ENCODE assay signal across 8 cellular contexts in genomic region chr3:132416807-132417694, GRCh38. TPM values are rescaled to one million over a fixed set of nuclear protein-coding genes. Genes with fewer than 3 reads are reported as not detected.
DNase-seq lines count a peak whose midpoint lies in the region; ATAC-seq and TF ChIP-seq lines count a peak whose summit lies in the region.

Gene DNAJC13 (plus strand): TSS chr3:132417502. CDS start chr3:132434551, 17,049 bp downstream.

- POLR2A ChIA-PET in activated B cell treated with CpG ODN at 0.5 μM for 24 hours (lab: Charles Lee), result interaction anchor here (0.5 to 1.6 kb wide), 15 partner anchors 11 to 1672 kb away, joined by 3 to 20 read pairs (median 4); partner anchors contain the start of genes ATP2C1, CDV3, NUDT16 and TOPBP1

- intact Hi-C loops in activated B cell treated with CpG ODN at 0.5 μM for 24 hours (cut with micrococcal nuclease), result loop anchor here (1.0 to 10.0 kb wide), 12 partner anchors 11 to 1835 kb away; partner anchors contain the start of genes ACAD11, ASTE1, CDV3 and MRPL3

- H3K9me3 Mint-ChIP-seq in activated B cell treated with CpG ODN at 0.5 μM for 24 hours, result no peaks in the 10 kb centered on the region

- peak within 1 kb of the TSS; percentile 100 for H3K4me3 ChIP-seq in AG09309 (ENCODE audit: control insufficient read depth, low read depth, low read length)

- H3K4me1 Mint-ChIP-seq in activated B cell treated with CpG ODN at 0.5 μM for 24 hours, result peaks cover 32% of the 10 kb centered on the region

- TF ChIP-seq CTCF in AG09309 (IDR thresholded peaks at IDR 0.05; ENCODE audit: control insufficient read depth, insufficient read depth, low read depth, low read length, missing control alignments), result no peak
- TF ChIP-seq CTCF in activated B cell treated with CpG ODN at 0.5 μM for 24 hours (IDR thresholded peaks at IDR 0.05), result no peak

- CTCF ChIA-PET in activated B cell treated with CpG ODN at 0.5 μM for 24 hours (lab: Charles Lee), result interaction anchor here (0.6 kb wide), 1 partner anchor 9 kb away, joined by 3 read pairs; no protein-coding TSS in a partner anchor

- DNase-seq in AG09309 (ENCODE audit: low read depth), result peak; percentile 73
- peak; percentile 77 for DNase-seq in NCI-H226
- peak; percentile 93 for DNase-seq in activated B cell treated with CpG ODN at 0.5 μM for 24 hours
- DNase-seq in caudate nucleus (lab: John Stamatoyannopoulos, UW), result peak; percentile 30 to 100 (median 91)
- DNase-seq in inferior parietal cortex (ENCODE audit: extremely low spot score), result peak; percentile 97
- DNase-seq in smooth muscle cell of the brain vasculature (ENCODE audit: low read depth, low spot score), result peak; percentile 89

- H3K36me3 Mint-ChIP-seq in activated B cell treated with CpG ODN at 0.5 μM for 24 hours (ENCODE audit: low read depth), result peaks cover 22% of the 10 kb centered on the region

- no peaks in the 10 kb centered on the region for H3K27me3 Mint-ChIP-seq in activated B cell treated with CpG ODN at 0.5 μM for 24 hours

- H3K27ac Mint-ChIP-seq in activated B cell treated with CpG ODN at 0.5 μM for 24 hours, result peak within 1 kb of the TSS; percentile 98

- H3K4me3 Mint-ChIP-seq in activated B cell treated with CpG ODN at 0.5 μM for 24 hours, result peak within 1 kb of the TSS; percentile 99

- H3K27ac ChIP-seq in caudate nucleus (ENCODE audit: low read depth, low read length), result peak within 1 kb of the TSS; percentile 87

- ATAC-seq in GM19023 (IDR thresholded peaks at IDR 0.05; ENCODE audit: unreplicated experiment) (peak; percentile 91), HG03196 (IDR thresholded peaks at IDR 0.05; ENCODE audit: unreplicated experiment) (peak; percentile 94), activated B cell treated with CpG ODN at 0.5 μM for 24 hours (ENCODE audit: low read depth) (peak; percentile 89)

RNA-seq across cellular contexts. Expression of gene DNAJC13, which starts in this region (rescaled TPM):
- total RNA-seq in activated B cell treated with CpG ODN at 0.5 μM for 24 hours, result 35.9 and 39.8 TPM in 2 replicates

Comparison
In these comparisons a context has a peak if more than half of its experiments do, and no peak if none do; other contexts are left out.
1. Peak in every context shown above with its lines: DNase-seq, ATAC-seq, H3K4me3 ChIP-seq and H3K27ac ChIP-seq.